ENCODE assay signal across 1 cellular context in the genomic region with DNA sequence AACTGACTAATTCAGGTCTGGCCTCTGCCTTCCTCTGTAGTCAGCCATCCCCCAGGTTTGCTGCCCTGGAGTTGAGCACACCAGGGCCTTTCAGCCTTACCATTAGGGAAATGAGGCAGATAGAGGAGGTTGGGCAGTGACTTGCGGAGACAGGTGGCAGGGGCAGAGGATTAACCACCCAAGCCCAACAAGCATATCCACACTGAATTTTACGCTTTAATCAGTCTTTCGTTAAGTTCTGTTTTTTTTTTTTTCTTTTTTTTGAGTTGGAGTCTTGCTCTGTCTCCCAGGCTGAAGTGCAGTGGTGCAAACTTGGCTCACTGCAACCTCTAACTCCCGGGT.
TF ChIP-seq lines count a peak whose summit lies in the region.

No MANE protein-coding gene starts in this region.

TF ChIP-seq in GM23338, 12 proteins besides CTCF, POLR2A, EP300 and RAD21 (continued from another document):
- TF ChIP-seq, protein P1, sequence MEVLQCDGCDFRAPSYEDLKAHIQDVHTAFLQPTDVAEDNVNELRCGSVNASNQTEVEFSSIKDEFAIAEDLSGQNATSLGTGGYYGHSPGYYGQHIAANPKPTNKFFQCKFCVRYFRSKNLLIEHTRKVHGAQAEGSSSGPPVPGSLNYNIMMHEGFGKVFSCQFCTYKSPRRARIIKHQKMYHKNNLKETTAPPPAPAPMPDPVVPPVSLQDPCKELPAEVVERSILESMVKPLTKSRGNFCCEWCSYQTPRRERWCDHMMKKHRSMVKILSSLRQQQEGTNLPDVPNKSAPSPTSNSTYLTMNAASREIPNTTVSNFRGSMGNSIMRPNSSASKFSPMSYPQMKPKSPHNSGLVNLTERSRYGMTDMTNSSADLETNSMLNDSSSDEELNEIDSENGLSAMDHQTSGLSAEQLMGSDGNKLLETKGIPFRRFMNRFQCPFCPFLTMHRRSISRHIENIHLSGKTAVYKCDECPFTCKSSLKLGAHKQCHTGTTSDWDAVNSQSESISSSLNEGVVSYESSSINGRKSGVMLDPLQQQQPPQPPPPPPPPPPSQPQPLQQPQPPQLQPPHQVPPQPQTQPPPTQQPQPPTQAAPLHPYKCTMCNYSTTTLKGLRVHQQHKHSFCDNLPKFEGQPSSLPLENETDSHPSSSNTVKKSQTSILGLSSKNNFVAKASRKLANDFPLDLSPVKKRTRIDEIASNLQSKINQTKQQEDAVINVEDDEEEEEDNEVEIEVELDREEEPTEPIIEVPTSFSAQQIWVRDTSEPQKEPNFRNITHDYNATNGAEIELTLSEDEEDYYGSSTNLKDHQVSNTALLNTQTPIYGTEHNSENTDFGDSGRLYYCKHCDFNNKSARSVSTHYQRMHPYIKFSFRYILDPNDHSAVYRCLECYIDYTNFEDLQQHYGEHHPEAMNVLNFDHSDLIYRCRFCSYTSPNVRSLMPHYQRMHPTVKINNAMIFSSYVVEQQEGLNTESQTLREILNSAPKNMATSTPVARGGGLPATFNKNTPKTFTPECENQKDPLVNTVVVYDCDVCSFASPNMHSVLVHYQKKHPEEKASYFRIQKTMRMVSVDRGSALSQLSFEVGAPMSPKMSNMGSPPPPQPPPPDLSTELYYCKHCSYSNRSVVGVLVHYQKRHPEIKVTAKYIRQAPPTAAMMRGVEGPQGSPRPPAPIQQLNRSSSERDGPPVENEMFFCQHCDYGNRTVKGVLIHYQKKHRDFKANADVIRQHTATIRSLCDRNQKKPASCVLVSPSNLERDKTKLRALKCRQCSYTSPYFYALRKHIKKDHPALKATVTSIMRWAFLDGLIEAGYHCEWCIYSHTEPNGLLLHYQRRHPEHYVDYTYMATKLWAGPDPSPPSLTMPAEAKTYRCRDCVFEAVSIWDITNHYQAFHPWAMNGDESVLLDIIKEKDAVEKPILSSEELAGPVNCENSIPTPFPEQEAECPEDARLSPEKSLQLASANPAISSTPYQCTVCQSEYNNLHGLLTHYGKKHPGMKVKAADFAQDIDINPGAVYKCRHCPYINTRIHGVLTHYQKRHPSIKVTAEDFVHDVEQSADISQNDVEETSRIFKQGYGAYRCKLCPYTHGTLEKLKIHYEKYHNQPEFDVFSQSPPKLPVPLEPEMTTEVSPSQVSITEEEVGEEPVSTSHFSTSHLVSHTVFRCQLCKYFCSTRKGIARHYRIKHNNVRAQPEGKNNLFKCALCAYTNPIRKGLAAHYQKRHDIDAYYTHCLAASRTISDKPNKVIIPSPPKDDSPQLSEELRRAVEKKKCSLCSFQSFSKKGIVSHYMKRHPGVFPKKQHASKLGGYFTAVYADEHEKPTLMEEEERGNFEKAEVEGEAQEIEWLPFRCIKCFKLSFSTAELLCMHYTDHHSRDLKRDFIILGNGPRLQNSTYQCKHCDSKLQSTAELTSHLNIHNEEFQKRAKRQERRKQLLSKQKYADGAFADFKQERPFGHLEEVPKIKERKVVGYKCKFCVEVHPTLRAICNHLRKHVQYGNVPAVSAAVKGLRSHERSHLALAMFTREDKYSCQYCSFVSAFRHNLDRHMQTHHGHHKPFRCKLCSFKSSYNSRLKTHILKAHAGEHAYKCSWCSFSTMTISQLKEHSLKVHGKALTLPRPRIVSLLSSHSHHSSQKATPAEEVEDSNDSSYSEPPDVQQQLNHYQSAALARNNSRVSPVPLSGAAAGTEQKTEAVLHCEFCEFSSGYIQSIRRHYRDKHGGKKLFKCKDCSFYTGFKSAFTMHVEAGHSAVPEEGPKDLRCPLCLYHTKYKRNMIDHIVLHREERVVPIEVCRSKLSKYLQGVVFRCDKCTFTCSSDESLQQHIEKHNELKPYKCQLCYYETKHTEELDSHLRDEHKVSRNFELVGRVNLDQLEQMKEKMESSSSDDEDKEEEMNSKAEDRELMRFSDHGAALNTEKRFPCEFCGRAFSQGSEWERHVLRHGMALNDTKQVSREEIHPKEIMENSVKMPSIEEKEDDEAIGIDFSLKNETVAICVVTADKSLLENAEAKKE (CRISPR knock-in tag; IDR thresholded peaks at IDR 0.05): no peak
- TF ChIP-seq NANOG (IDR thresholded peaks at IDR 0.05; ENCODE audit: borderline replicate concordance): no peak
